In genomic region chr2:48886919-48887318, GRCh38 we compare ENCODE assay signal across 1 cellular context.
TF ChIP-seq lines count a peak whose summit lies in the region.

No MANE protein-coding gene starts in this region.

TF ChIP-seq in H1, 55 proteins besides CTCF, POLR2A, EP300 and RAD21 (continued from another document):
- TF ChIP-seq, protein P1, sequence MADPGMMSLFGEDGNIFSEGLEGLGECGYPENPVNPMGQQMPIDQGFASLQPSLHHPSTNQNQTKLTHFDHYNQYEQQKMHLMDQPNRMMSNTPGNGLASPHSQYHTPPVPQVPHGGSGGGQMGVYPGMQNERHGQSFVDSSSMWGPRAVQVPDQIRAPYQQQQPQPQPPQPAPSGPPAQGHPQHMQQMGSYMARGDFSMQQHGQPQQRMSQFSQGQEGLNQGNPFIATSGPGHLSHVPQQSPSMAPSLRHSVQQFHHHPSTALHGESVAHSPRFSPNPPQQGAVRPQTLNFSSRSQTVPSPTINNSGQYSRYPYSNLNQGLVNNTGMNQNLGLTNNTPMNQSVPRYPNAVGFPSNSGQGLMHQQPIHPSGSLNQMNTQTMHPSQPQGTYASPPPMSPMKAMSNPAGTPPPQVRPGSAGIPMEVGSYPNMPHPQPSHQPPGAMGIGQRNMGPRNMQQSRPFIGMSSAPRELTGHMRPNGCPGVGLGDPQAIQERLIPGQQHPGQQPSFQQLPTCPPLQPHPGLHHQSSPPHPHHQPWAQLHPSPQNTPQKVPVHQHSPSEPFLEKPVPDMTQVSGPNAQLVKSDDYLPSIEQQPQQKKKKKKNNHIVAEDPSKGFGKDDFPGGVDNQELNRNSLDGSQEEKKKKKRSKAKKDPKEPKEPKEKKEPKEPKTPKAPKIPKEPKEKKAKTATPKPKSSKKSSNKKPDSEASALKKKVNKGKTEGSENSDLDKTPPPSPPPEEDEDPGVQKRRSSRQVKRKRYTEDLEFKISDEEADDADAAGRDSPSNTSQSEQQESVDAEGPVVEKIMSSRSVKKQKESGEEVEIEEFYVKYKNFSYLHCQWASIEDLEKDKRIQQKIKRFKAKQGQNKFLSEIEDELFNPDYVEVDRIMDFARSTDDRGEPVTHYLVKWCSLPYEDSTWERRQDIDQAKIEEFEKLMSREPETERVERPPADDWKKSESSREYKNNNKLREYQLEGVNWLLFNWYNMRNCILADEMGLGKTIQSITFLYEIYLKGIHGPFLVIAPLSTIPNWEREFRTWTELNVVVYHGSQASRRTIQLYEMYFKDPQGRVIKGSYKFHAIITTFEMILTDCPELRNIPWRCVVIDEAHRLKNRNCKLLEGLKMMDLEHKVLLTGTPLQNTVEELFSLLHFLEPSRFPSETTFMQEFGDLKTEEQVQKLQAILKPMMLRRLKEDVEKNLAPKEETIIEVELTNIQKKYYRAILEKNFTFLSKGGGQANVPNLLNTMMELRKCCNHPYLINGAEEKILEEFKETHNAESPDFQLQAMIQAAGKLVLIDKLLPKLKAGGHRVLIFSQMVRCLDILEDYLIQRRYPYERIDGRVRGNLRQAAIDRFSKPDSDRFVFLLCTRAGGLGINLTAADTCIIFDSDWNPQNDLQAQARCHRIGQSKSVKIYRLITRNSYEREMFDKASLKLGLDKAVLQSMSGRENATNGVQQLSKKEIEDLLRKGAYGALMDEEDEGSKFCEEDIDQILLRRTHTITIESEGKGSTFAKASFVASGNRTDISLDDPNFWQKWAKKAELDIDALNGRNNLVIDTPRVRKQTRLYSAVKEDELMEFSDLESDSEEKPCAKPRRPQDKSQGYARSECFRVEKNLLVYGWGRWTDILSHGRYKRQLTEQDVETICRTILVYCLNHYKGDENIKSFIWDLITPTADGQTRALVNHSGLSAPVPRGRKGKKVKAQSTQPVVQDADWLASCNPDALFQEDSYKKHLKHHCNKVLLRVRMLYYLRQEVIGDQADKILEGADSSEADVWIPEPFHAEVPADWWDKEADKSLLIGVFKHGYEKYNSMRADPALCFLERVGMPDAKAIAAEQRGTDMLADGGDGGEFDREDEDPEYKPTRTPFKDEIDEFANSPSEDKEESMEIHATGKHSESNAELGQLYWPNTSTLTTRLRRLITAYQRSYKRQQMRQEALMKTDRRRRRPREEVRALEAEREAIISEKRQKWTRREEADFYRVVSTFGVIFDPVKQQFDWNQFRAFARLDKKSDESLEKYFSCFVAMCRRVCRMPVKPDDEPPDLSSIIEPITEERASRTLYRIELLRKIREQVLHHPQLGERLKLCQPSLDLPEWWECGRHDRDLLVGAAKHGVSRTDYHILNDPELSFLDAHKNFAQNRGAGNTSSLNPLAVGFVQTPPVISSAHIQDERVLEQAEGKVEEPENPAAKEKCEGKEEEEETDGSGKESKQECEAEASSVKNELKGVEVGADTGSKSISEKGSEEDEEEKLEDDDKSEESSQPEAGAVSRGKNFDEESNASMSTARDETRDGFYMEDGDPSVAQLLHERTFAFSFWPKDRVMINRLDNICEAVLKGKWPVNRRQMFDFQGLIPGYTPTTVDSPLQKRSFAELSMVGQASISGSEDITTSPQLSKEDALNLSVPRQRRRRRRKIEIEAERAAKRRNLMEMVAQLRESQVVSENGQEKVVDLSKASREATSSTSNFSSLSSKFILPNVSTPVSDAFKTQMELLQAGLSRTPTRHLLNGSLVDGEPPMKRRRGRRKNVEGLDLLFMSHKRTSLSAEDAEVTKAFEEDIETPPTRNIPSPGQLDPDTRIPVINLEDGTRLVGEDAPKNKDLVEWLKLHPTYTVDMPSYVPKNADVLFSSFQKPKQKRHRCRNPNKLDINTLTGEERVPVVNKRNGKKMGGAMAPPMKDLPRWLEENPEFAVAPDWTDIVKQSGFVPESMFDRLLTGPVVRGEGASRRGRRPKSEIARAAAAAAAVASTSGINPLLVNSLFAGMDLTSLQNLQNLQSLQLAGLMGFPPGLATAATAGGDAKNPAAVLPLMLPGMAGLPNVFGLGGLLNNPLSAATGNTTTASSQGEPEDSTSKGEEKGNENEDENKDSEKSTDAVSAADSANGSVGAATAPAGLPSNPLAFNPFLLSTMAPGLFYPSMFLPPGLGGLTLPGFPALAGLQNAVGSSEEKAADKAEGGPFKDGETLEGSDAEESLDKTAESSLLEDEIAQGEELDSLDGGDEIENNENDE (IDR thresholded peaks at IDR 0.05; ENCODE audit: insufficient replicate concordance, low read length), result no peak
- TF ChIP-seq ATF3 (IDR thresholded peaks at IDR 0.05; ENCODE audit: insufficient read depth, low read depth, low read length) (no peak), NRF1 (IDR thresholded peaks at IDR 0.05; ENCODE audit: low read depth, low read length) (no peak), RXRA (IDR thresholded peaks at IDR 0.05; ENCODE audit: insufficient read depth, low read depth, low read length) (no peak), CREB1 (IDR thresholded peaks at IDR 0.05) (no peak), EZH2 (IDR thresholded peaks at IDR 0.05; ENCODE audit: low read depth, low read length, severe bottlenecking) (no peak), USF2 (IDR thresholded peaks at IDR 0.05; ENCODE audit: low read length) (no peak), E2F6 (IDR thresholded peaks at IDR 0.05) (no peak), ASH2L (IDR thresholded peaks at IDR 0.05; ENCODE audit: low read length) (no peak), CHD1 (IDR thresholded peaks at IDR 0.05; ENCODE audit: low read depth, low read length) (no peak)
